In the genomic region with DNA sequence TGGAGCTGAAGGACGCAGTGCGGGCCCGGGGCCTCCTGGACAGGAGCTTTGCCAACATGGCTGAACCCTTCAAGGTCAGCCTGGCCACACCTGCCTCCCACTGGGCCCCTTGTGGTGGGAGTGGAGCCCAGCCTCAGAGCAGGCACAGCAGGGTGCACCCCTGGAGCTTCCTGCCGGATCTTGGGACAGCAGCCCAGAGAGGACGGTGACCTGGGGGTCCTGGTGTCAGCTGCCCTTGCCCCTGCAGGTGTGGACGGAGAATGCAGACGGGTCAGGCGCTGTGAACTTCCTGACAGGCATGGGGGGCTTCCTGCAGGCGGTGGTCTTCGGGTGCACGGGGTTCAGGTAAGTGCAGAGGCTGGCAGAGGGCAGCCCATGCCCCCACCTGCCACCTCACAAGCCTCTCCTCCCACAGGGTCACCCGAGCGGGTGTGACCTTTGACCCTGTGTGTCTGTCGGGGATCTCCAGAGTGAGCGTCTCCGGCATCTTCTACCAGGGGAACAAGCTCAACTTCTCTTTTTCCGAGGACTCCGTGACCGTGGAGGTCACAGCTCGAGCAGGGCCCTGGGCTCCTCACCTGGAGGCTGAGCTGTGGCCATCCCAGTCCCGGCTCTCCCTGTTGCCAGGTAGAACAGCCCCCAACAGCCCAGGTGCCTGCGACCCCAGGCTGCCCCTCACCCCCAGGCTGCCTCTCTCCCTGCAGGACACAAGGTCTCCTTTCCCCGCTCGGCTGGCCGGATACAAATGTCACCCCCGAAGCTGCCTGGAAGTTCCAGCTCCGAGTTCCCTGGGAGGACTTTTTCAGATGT, we compare ENCODE assay signal across 21 cellular contexts. TPM values are rescaled to one million over a fixed set of nuclear protein-coding genes. Genes with fewer than 3 reads are reported as not detected.
DNase-seq lines count a peak whose midpoint lies in the region; ATAC-seq and TF ChIP-seq lines count a peak whose summit lies in the region.
"Had no signal": no experiment of that assay in that cellular context is flagged by ENCODE, and none has a peak within 500 bp of the region (broad histone marks: within the 10 kb centered on the region; RNA-seq: fewer than 3 reads in every experiment).

No MANE protein-coding gene starts in this region.

- H3K27me3 Mint-ChIP-seq in activated T-cell treated with anti-CD3 and anti-CD28 coated beads, Interleukin-2, amount 50 U/mL, for 4 hours (ENCODE audit: low read depth): no peaks in the 10 kb centered on the region
- H3K27me3 Mint-ChIP-seq: CD4-positive, CD25-positive, alpha-beta regulatory T cell; stimulated activated naive CD8-positive, alpha-beta T cell treated with anti-CD3 and anti-CD28 coated beads, Interleukin-15, Interleukin-2, amounts not matched to agents 100 ng/mL and 50 ng/mL, for 24 hours had no signal

- TF ChIP-seq POLR2A in spleen (IDR thresholded peaks at IDR 0.05): no peak

- peak; percentile 4 for DNase-seq in activated T-cell treated with anti-CD3 and anti-CD28 coated beads, Interleukin-2, amount 50 U/mL, for 4 hours
- DNase-seq in activated T-cell treated with anti-CD3 and anti-CD28 coated beads, Interleukin-2, amount 50 U/mL, for 48 hours: no peak
- peak; percentile 60 for DNase-seq in cardiac septum (ENCODE audit: low spot score)
- DNase-seq in spleen: peak; percentile 76
- no peak for DNase-seq in hippocampal formation (lab: John Stamatoyannopoulos, UW)
- DNase-seq in NCI-H82 treated with DMSO at 0.1 percent for 48 hours (lab: John Stamatoyannopoulos, UW; ENCODE audit: unreplicated experiment): no peak
- DNase-seq: ACHN; anterior cingulate cortex; CD4-positive, CD25-positive, alpha-beta regulatory T cell; cerebellar nuclear complex; GM23248; NCI-H187; NCI-H345; nephron progenitor cell; SW 1271 had no signal

- ATAC-seq in activated T-cell treated with anti-CD3 and anti-CD28 coated beads, Interleukin-2, amount 50 U/mL, for 4 hours: no peak

- H3K4me3 ChIP-seq in spleen: no peak overlapping the region
- H3K4me3 ChIP-seq: GM23248 had no signal

- H3K4me1 ChIP-seq in spleen: peaks cover 6 to 67% (median 30%) of the 10 kb centered on the region in 6 donors

- peaks cover 0 to 20% (median 3%) of the 10 kb centered on the region in 7 donors for H3K27me3 ChIP-seq in spleen (replicated peaks in 1 of 7)

- H3K4me3 Mint-ChIP-seq in activated T-cell treated with anti-CD3 and anti-CD28 coated beads, Interleukin-2, amount 50 U/mL, for 4 hours: no peak overlapping the region
- H3K4me3 Mint-ChIP-seq: CD4-positive, CD25-positive, alpha-beta regulatory T cell; mesothelial cell of epicardium; nephron progenitor cell; stimulated activated naive CD8-positive, alpha-beta T cell treated with anti-CD3 and anti-CD28 coated beads, Interleukin-15, Interleukin-2, amounts not matched to agents 100 ng/mL and 50 ng/mL, for 24 hours had no signal

- no peak overlapping the region for H3K27ac ChIP-seq in spleen
- H3K27ac ChIP-seq: GM23248, HL-60 had no signal

- no peaks in the 10 kb centered on the region for H3K36me3 Mint-ChIP-seq in activated T-cell treated with anti-CD3 and anti-CD28 coated beads, Interleukin-2, amount 50 U/mL, for 4 hours (ENCODE audit: insufficient read depth)
- H3K36me3 Mint-ChIP-seq: CD4-positive, CD25-positive, alpha-beta regulatory T cell; mesothelial cell of epicardium had no signal

- peaks cover 0 to 61% (median 29%) of the 10 kb centered on the region in 6 donors for H3K36me3 ChIP-seq in spleen

- H3K9me3 Mint-ChIP-seq in activated T-cell treated with anti-CD3 and anti-CD28 coated beads, Interleukin-2, amount 50 U/mL, for 4 hours: no peaks in the 10 kb centered on the region
- H3K9me3 Mint-ChIP-seq: CD4-positive, CD25-positive, alpha-beta regulatory T cell; mesothelial cell of epicardium; nephron progenitor cell; stimulated activated naive CD8-positive, alpha-beta T cell treated with anti-CD3 and anti-CD28 coated beads, Interleukin-15, Interleukin-2, amounts not matched to agents 100 ng/mL and 50 ng/mL, for 24 hours had no signal

- intact Hi-C loops in cardiac septum (cut with DNase I) (no loop called here), spleen (cut with DNase I; ENCODE audit: low total_unique reads) (no loop called here)

- H3K4me1 Mint-ChIP-seq in activated T-cell treated with anti-CD3 and anti-CD28 coated beads, Interleukin-2, amount 50 U/mL, for 4 hours (ENCODE audit: low read depth): peaks cover 27% of the 10 kb centered on the region

- no peak for TF ChIP-seq CTCF in spleen (IDR thresholded peaks at IDR 0.05 in 8 of 11, conservative IDR thresholded peaks at IDR 0.05 in 3 of 11)

- WGBS in spleen, 5 donors: 88 to 90% (median 88%) methylated on average over 19 to 27 of the region's 27 CpGs

- H3K9me3 ChIP-seq in spleen: no peaks in the 10 kb centered on the region

RNA-seq across cellular contexts. Expression of a gene that starts 5.1 kb away (rescaled TPM):
- total RNA-seq in activated T-cell treated with anti-CD3 and anti-CD28 coated beads, Interleukin-2, amount 50 U/mL, for 4 hours: 10 to 100 TPM; 16.6 to 76.3 (median 28.3) TPM
- 11.0 TPM for total RNA-seq in cardiac septum
- 100 to 1,000 TPM in 6 of 7 donors, 10 to 100 TPM in 1; 53.4 to 182 (median 128) TPM for total RNA-seq in spleen
- polyA plus RNA-seq in spleen: 100 to 1,000 TPM; 127 to 250 (median 134) TPM

RNA-seq across cellular contexts. Expression of a gene that starts 5.3 kb away (rescaled TPM):
- total RNA-seq in activated T-cell treated with anti-CD3 and anti-CD28 coated beads, Interleukin-2, amount 50 U/mL, for 4 hours: not detected
- total RNA-seq in cardiac septum: not detected
- not detected for total RNA-seq in spleen
- not detected for polyA plus RNA-seq in spleen
- total RNA-seq: CD4-positive, CD25-positive, alpha-beta regulatory T cell; GM23248; kidney epithelial cell; mesothelial cell of epicardium; RPMI7951; urinary bladder had no signal
- polyA plus RNA-seq: CD4-positive, CD25-positive, alpha-beta regulatory T cell; GM23248; urinary bladder had no signal

RNA-seq across cellular contexts. Expression of a gene that starts 13.6 kb away (rescaled TPM):
- 100 to 1,000 TPM; 197 to 257 (median 231) TPM for total RNA-seq in activated T-cell treated with anti-CD3 and anti-CD28 coated beads, Interleukin-2, amount 50 U/mL, for 4 hours
- total RNA-seq in cardiac septum (215 TPM), spleen (1,000 to 10,000 TPM in 4 of 7 donors, 100 to 1,000 TPM in 3; 507 to 1,635 (median 1,062) TPM)
- polyA plus RNA-seq in spleen: 1,000 to 10,000 TPM in 1 of 3 donors, 100 to 1,000 TPM in 2; 680 to 1,006 (median 885) TPM

RNA-seq across cellular contexts. Expression of a gene that starts 15.8 kb away (rescaled TPM):
- total RNA-seq in activated T-cell treated with anti-CD3 and anti-CD28 coated beads, Interleukin-2, amount 50 U/mL, for 4 hours: 1 to 10 TPM in 2 of 3 donors, under 1 TPM in 1; 0.33 to 3.2 (median 1.2) TPM
- 0.19 TPM for total RNA-seq in cardiac septum
- 10 to 100 TPM in 4 of 7 donors, 1 to 10 TPM in 3; 5.0 to 30.9 (median 10.0) TPM for total RNA-seq in spleen
- polyA plus RNA-seq in spleen: 1 to 10 TPM in 2 of 3 donors, under 1 TPM in 1; 0.15 to 1.3 (median 1.1) TPM
- total RNA-seq: GM23248, kidney epithelial cell, mesothelial cell of epicardium, RPMI7951, urinary bladder had no signal
- polyA plus RNA-seq: GM23248 had no signal

RNA-seq across cellular contexts. Expression of a gene that starts 19.8 kb away (rescaled TPM):
- 100 to 1,000 TPM in 2 of 3 donors, 10 to 100 TPM in 1; 99.3 to 144 (median 120) TPM for total RNA-seq in activated T-cell treated with anti-CD3 and anti-CD28 coated beads, Interleukin-2, amount 50 U/mL, for 4 hours
- total RNA-seq in cardiac septum (123 TPM), spleen (100 to 1,000 TPM; 333 to 670 (median 510) TPM)
- 100 to 1,000 TPM; 314 to 496 (median 327) TPM for polyA plus RNA-seq in spleen

Comparison
In these comparisons a context has a peak if more than half of its experiments do, and no peak if none do; other contexts are left out.
1. DNase-seq: peak in activated T-cell treated with anti-CD3 and anti-CD28 coated beads, Interleukin-2, amount 50 U/mL, for 4 hours (single experiment), cardiac septum (single experiment) and spleen (single experiment); none in activated T-cell treated with anti-CD3 and anti-CD28 coated beads, Interleukin-2, amount 50 U/mL, for 48 hours (0 of 2), hippocampal formation (0 of 2) and NCI-H82 treated with DMSO at 0.1 percent for 48 hours (single experiment).